Comparison of ENCODE assay signal across 8 cellular contexts in the genomic region with DNA sequence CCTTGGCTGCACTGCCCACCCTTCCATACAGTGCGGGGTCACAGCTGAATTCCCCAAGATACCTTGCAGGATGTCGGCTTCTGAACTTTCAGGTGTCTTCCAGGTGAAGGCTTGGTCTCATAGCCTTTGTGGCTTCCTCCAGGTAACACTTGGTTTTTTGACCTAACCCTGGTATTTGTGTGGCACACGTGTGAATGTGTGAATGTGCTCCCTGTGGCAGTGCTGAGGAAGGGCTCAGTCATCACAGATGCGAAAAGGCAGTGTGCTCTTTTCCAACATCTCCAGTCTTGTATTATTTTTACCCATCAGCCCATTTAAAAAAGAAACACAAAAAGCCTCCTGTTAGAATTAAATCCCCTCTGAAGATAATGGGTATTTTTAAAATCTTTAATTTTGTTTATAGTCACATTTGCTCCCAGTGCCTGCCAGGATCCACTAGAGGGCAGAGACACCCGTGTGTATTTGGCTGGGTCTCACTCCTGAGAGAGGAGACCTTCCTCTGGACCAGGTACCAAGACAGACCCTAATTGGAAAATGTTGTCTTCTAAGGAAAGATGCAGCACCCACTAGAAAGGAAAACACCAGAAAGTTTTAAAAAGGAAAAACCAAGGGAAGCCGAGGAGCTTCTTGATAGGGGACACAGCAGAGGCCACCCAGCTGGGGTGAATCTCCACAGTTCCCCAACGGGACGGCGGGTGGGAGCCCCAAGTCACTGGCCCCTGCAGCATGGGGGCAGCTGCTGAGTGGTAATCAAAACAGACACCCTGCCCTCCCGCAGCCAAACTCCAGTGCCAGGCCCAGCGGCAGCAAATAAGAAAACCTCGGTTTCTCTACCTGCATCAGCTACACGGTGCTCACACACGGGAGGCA. TPM values are rescaled to one million over a fixed set of nuclear protein-coding genes. Genes with fewer than 3 reads are reported as not detected.
DNase-seq lines count a peak whose midpoint lies in the region; ATAC-seq and TF ChIP-seq lines count a peak whose summit lies in the region.

No MANE protein-coding gene starts in this region.

- peaks cover 4 to 9% of the 10 kb centered on the region in 2 donors for H3K4me1 Mint-ChIP-seq in effector memory CD8-positive, alpha-beta T cell (ENCODE audit: low read depth in 2 of 2)

- no peaks in the 10 kb centered on the region for H3K9me3 ChIP-seq in ovary

- peak; percentile 24 for ATAC-seq in effector memory CD8-positive, alpha-beta T cell (replicated peaks)
- ATAC-seq in HG03457 (IDR thresholded peaks at IDR 0.05; ENCODE audit: unreplicated experiment) (no peak), HG03521 (IDR thresholded peaks at IDR 0.05; ENCODE audit: unreplicated experiment) (no peak), HG03039 (IDR thresholded peaks at IDR 0.05; ENCODE audit: unreplicated experiment) (no peak)

- no peak overlapping the region for H3K27ac Mint-ChIP-seq in effector memory CD8-positive, alpha-beta T cell

- peak; percentile 51 for TF ChIP-seq CTCF in GM06990 (IDR thresholded peaks at IDR 0.05; ENCODE audit: insufficient read depth, low read length, poor library complexity, severe bottlenecking)
- peak; percentile 14 to 34 (median 24) for TF ChIP-seq CTCF in ovary (IDR thresholded peaks at IDR 0.05)

- no peaks in the 10 kb centered on the region for H3K36me3 ChIP-seq in GM06990 (ENCODE audit: control insufficient read depth, insufficient read depth, low read length)
- no peaks in the 10 kb centered on the region for H3K36me3 ChIP-seq in ovary

- no peaks in the 10 kb centered on the region for H3K36me3 Mint-ChIP-seq in effector memory CD8-positive, alpha-beta T cell (ENCODE audit: insufficient read depth)

- H3K9me3 Mint-ChIP-seq in effector memory CD8-positive, alpha-beta T cell, result peaks cover 0 to 2% of the 10 kb centered on the region in 2 donors

- 49 to 66% (median 61%) methylated on average over 14 of the region's 14 CpGs for WGBS in ovary, 3 donors

- TF ChIP-seq EP300 in ovary (IDR thresholded peaks at IDR 0.05), result no peak

- no peak overlapping the region for H3K27ac ChIP-seq in ovary

- DNase-seq in GM06990 (ENCODE audit: extremely low read depth, insufficient read length), result no peak
- peak; percentile 23 for DNase-seq in NAMALWA (ENCODE audit: low spot score)
- no peak for DNase-seq in effector memory CD8-positive, alpha-beta T cell
- DNase-seq in ovary, result peak in 1 of 5 donors; percentile 35
- DNase-seq in AG20443 (ENCODE audit: low spot score), result no peak

- H3K4me3 ChIP-seq in GM06990 (replicated peaks; ENCODE audit: low read depth, low read length) (no peak overlapping the region), ovary (no peak overlapping the region)

- no peak for TF ChIP-seq POLR2A in ovary (IDR thresholded peaks at IDR 0.05)

- intact Hi-C loops in ovary (cut with DNase I), result no loop called here

- peaks cover 14% of the 10 kb centered on the region for H3K4me1 ChIP-seq in ovary (ENCODE audit: insufficient read depth)

- peaks cover 16 to 32% of the 10 kb centered on the region in 2 donors for H3K27me3 Mint-ChIP-seq in effector memory CD8-positive, alpha-beta T cell

- H3K4me3 Mint-ChIP-seq in effector memory CD8-positive, alpha-beta T cell, result no peak overlapping the region

- H3K27me3 ChIP-seq in GM06990 (replicated peaks; ENCODE audit: control insufficient read depth, insufficient read depth, low read length) (no peaks in the 10 kb centered on the region), ovary (no peaks in the 10 kb centered on the region)

RNA-seq across cellular contexts. Expression of a gene that starts 27.7 kb away (rescaled TPM):
- 10 to 100 TPM in 4 of 7 donors, 1 to 10 TPM in 3; 4.1 to 47.4 (median 10.1) TPM for total RNA-seq in ovary
- 1 to 10 TPM; 5.8 to 6.9 TPM for polyA plus RNA-seq in ovary
